Comparison of ENCODE assay signal across 10 cellular contexts in genomic region chr2:126972272-126972626, GRCh38.
A peak's percentile ranks its signal among the peaks of the same experiment; 100 is the strongest.
DNase-seq lines count a peak whose midpoint lies in the region; ATAC-seq, FAIRE-seq and TF ChIP-seq lines count a peak whose summit lies in the region.
"Had no signal": no experiment of that assay in that cellular context is flagged by ENCODE, and none has a peak within 500 bp of the region (broad histone marks: within the 10 kb centered on the region; RNA-seq: fewer than 3 reads in every experiment).

No MANE protein-coding gene starts in this region.

- WGBS in heart left ventricle, 4 donors, result 25 to 29% (median 26%) methylated on average over 9 to 10 of the region's 10 CpGs

- H3K4me3 Mint-ChIP-seq in astrocyte (ENCODE audit: unreplicated experiment), result no peak overlapping the region
- H3K4me3 Mint-ChIP-seq in nephron progenitor cell, result no peak overlapping the region

- H3K36me3 Mint-ChIP-seq in astrocyte (ENCODE audit: low read depth, unreplicated experiment) (no peaks in the 10 kb centered on the region), nephron progenitor cell (ENCODE audit: low read depth) (no peaks in the 10 kb centered on the region)

- H3K4me3 ChIP-seq in heart left ventricle (peak overlapping the region in 9 of 12 donors; percentile 24 to 61 (median 53)), astrocyte (ENCODE audit: insufficient read depth, low read depth, low read length) (no peak overlapping the region), upper lobe of right lung (peak overlapping the region; percentile 51)

- H3K27me3 ChIP-seq in heart left ventricle (peaks cover 0 to 36% (median 7%) of the 10 kb centered on the region in 9 donors), astrocyte (ENCODE audit: insufficient read depth, low read length) (peaks cover 14% of the 10 kb centered on the region), upper lobe of right lung (peaks cover 7% of the 10 kb centered on the region)

- ATAC-seq in heart left ventricle (peak in 1 of 4 donors; percentile 3), Right ventricle myocardium superior (ENCODE audit: poor library complexity) (no peak), upper lobe of right lung (no peak)

- no peak for TF ChIP-seq POLR2A in heart left ventricle (IDR thresholded peaks at IDR 0.05)

- intact Hi-C loops in heart left ventricle (cut with DNase I) (loop anchor here in 6 of 10 donors (5.0 to 10.0 kb wide), 5 partner anchors 447 to 1227 kb away; no protein-coding TSS in a partner anchor), Right ventricle myocardium superior (cut with DNase I) (loop anchor here (10.0 kb wide), 1 partner anchor 1227 kb away; no protein-coding TSS in a partner anchor), upper lobe of right lung (cut with DNase I) (no loop called here)

- H3K4me1 Mint-ChIP-seq in astrocyte (ENCODE audit: low read depth, unreplicated experiment) (peaks cover 10% of the 10 kb centered on the region), nephron progenitor cell (peaks cover 32% of the 10 kb centered on the region)

- H3K9me3 Mint-ChIP-seq in astrocyte (ENCODE audit: unreplicated experiment) (peaks cover 2% of the 10 kb centered on the region), nephron progenitor cell (peaks cover under 1% of the 10 kb centered on the region)
- H3K9me3 Mint-ChIP-seq: stimulated activated naive CD8-positive, alpha-beta T cell treated with anti-CD3 and anti-CD28 coated beads, Interleukin-15, Interleukin-2, amounts not matched to agents 100 ng/mL and 50 ng/mL, for 24 hours had no signal

- H2AFZ ChIP-seq in astrocyte (ENCODE audit: low read depth, low read length), result no peak overlapping the region

- no peak overlapping the region for H3K27ac Mint-ChIP-seq in astrocyte (ENCODE audit: unreplicated experiment)
- no peak overlapping the region for H3K27ac Mint-ChIP-seq in nephron progenitor cell
- H3K27ac Mint-ChIP-seq: stimulated activated naive CD8-positive, alpha-beta T cell treated with anti-CD3 and anti-CD28 coated beads, Interleukin-15, Interleukin-2, amounts not matched to agents 100 ng/mL and 50 ng/mL, for 24 hours had no signal

- no peak for FAIRE-seq in astrocyte (lab: Jason Lieb, UNC)
- FAIRE-seq: RCC 7860 had no signal

- H3K4me1 ChIP-seq in heart left ventricle (peaks cover 0 to 14% (median 5%) of the 10 kb centered on the region in 12 donors), astrocyte (ENCODE audit: insufficient read depth, low read length) (no peaks in the 10 kb centered on the region), upper lobe of right lung (peaks cover 8% of the 10 kb centered on the region)

- no peak overlapping the region for H3K9ac ChIP-seq in astrocyte (ENCODE audit: low read length)

- H3K36me3 ChIP-seq in heart left ventricle (no peaks in the 10 kb centered on the region), astrocyte (ENCODE audit: insufficient read depth, low read length) (no peaks in the 10 kb centered on the region), upper lobe of right lung (no peaks in the 10 kb centered on the region)

- H3K79me2 ChIP-seq in astrocyte (ENCODE audit: insufficient read depth, low read length), result no peaks in the 10 kb centered on the region

- no peaks in the 10 kb centered on the region for H3K9me3 ChIP-seq in heart left ventricle
- no peaks in the 10 kb centered on the region for H3K9me3 ChIP-seq in astrocyte (ENCODE audit: insufficient read depth, low read depth, low read length)
- H3K9me3 ChIP-seq in upper lobe of right lung, result no peaks in the 10 kb centered on the region

- H4K20me1 ChIP-seq in astrocyte (ENCODE audit: insufficient read depth, low read length), result no peaks in the 10 kb centered on the region

- DNase-seq in heart left ventricle, result no peak
- DNase-seq in Right ventricle myocardium superior, result no peak
- no peak for DNase-seq in astrocyte (ENCODE audit: low read depth)
- DNase-seq in nephron progenitor cell, result no peak
- DNase-seq in upper lobe of right lung, result no peak
- no peak for DNase-seq in HT-29 (ENCODE audit: low spot score)
- no peak for DNase-seq in activated CD4-positive, alpha-beta T cell treated with anti-CD3 and anti-CD28 coated beads, Interleukin-2, amount 50 U/mL, for 4 hours
- DNase-seq in hippocampal formation (lab: John Stamatoyannopoulos, UW), result no peak

- H3K27ac ChIP-seq in heart left ventricle (peak overlapping the region in 1 of 12 donors; percentile 35), astrocyte (ENCODE audit: low read depth, low read length) (no peak overlapping the region), upper lobe of right lung (no peak overlapping the region)

- H3K4me2 ChIP-seq in astrocyte (ENCODE audit: low read length), result peak overlapping the region; percentile 81

- H3K27me3 Mint-ChIP-seq in astrocyte (ENCODE audit: low read depth, unreplicated experiment) (peaks cover 29% of the 10 kb centered on the region), nephron progenitor cell (ENCODE audit: low read depth, poor library complexity) (peaks cover 19% of the 10 kb centered on the region)

- peak in 3 of 12 donors; percentile 7 to 38 (median 11) for TF ChIP-seq CTCF in heart left ventricle (IDR thresholded peaks at IDR 0.05)
- TF ChIP-seq CTCF in astrocyte (IDR thresholded peaks at IDR 0.05; ENCODE audit: insufficient read depth, low read depth, low read length), result no peak
- TF ChIP-seq CTCF in nephron progenitor cell (IDR thresholded peaks at IDR 0.05), result peak; percentile 10
- no peak for TF ChIP-seq CTCF in upper lobe of right lung (IDR thresholded peaks at IDR 0.05)
